ENCODE assay signal across 13 cellular contexts in genomic region chr3:132595036-132595435, GRCh38. TPM values are rescaled to one million over a fixed set of nuclear protein-coding genes. Genes with fewer than 3 reads are reported as not detected.
DNase-seq lines count a peak whose midpoint lies in the region; ATAC-seq and TF ChIP-seq lines count a peak whose summit lies in the region.
"Had no signal": no experiment of that assay in that cellular context is flagged by ENCODE, and none has a peak within 500 bp of the region (broad histone marks: within the 10 kb centered on the region; RNA-seq: fewer than 3 reads in every experiment).

No MANE protein-coding gene starts in this region.

- H3K27ac ChIP-seq in RWPE2 (ENCODE audit: poor library complexity, severe bottlenecking), result peak overlapping the region; percentile 74
- H3K27ac ChIP-seq: left ventricle myocardium inferior, WERI-Rb-1 had no signal

- H3K4me3 ChIP-seq in H7 (ENCODE audit: insufficient read depth, low read depth, low read length), result no peak overlapping the region
- H3K4me3 ChIP-seq in RWPE2 (ENCODE audit: severe bottlenecking), result no peak overlapping the region
- H3K4me3 ChIP-seq: left ventricle myocardium inferior had no signal

- peak; percentile 41 for ATAC-seq in RWPE2 (ENCODE audit: low read depth)

- H3K9me3 ChIP-seq in RWPE2 (ENCODE audit: severe bottlenecking), result no peaks in the 10 kb centered on the region
- H3K9me3 ChIP-seq: left ventricle myocardium inferior had no signal

- no peaks in the 10 kb centered on the region for H3K27me3 ChIP-seq in H7 (ENCODE audit: control insufficient read depth, insufficient read depth, low read length)
- H3K27me3 ChIP-seq in RWPE2 (ENCODE audit: insufficient read depth, poor library complexity, severe bottlenecking), result no peaks in the 10 kb centered on the region

- H3K4me1 ChIP-seq in RWPE2 (ENCODE audit: insufficient read depth, poor library complexity, severe bottlenecking), result peaks cover 23% of the 10 kb centered on the region

- no peak for TF ChIP-seq CTCF in RWPE2 (IDR thresholded peaks at IDR 0.05; ENCODE audit: poor library complexity, severe bottlenecking)

- H3K36me3 ChIP-seq in H7 (replicated peaks; ENCODE audit: control insufficient read depth, insufficient read depth, low read length) (no peaks in the 10 kb centered on the region), RWPE2 (ENCODE audit: low read depth) (peaks cover 11% of the 10 kb centered on the region)
- H3K36me3 ChIP-seq: WERI-Rb-1 had no signal

- DNase-seq in H7 (peak; percentile 2), RWPE2 (ENCODE audit: low spot score) (no peak), fibroblast of gingiva (ENCODE audit: low read depth) (peak; percentile 80), renal cortical epithelial cell (ENCODE audit: low read depth) (peak; percentile 63), NCI-H82 (lab: John Stamatoyannopoulos, UW) (no peak), NCI-H2107 (lab: John Stamatoyannopoulos, UW) (no peak), putamen (ENCODE audit: low spot score) (no peak)
- DNase-seq: activated effector memory CD4-positive, alpha-beta T cell treated with anti-CD3 and anti-CD28 coated beads, Interleukin-2, amount 50 U/mL, for 16 hours; KG1; left ventricle myocardium inferior; NCI-H774; retina; WERI-Rb-1 had no signal

RNA-seq across cellular contexts. Expression of gene ACKR4, which starts 2.0 kb away (rescaled TPM):
- not detected in 2 replicates for total RNA-seq in H7 (2014; rRNA removed; shearing (Covaris generic))
- total RNA-seq in renal cortical epithelial cell, result 0.85 and 0.87 TPM in 2 replicates

Comparison
In these comparisons a context has a peak if more than half of its experiments do, and no peak if none do; other contexts are left out.
1. DNase-seq: peak in H7 (single experiment), fibroblast of gingiva (single experiment) and renal cortical epithelial cell (single experiment); none in RWPE2 (single experiment), NCI-H82 (single experiment), NCI-H2107 (single experiment) and putamen (single experiment).